ENCODE assay signal across 11 cellular contexts in genomic region chr15:75182187-75183131, GRCh38. TPM values are rescaled to one million over a fixed set of nuclear protein-coding genes. Genes with fewer than 3 reads are reported as not detected.
A peak's percentile ranks its signal among the peaks of the same experiment; 100 is the strongest.
DNase-seq lines count a peak whose midpoint lies in the region; ATAC-seq and TF ChIP-seq lines count a peak whose summit lies in the region.
"Had no signal": no experiment of that assay in that cellular context is flagged by ENCODE, and none has a peak within 500 bp of the region (broad histone marks: within the 10 kb centered on the region; RNA-seq: fewer than 3 reads in every experiment).

No MANE protein-coding gene starts in this region.

- peak overlapping the region; percentile 58; the same call in 1 of the 2 replicates for H2AFZ ChIP-seq in Loucy (ENCODE audit: low read length)
- H2AFZ ChIP-seq in neuronal stem cell (ENCODE audit: low read length): peak overlapping the region; percentile 83

- H3K4me3 ChIP-seq in GM06990 (replicated peaks; ENCODE audit: low read depth, low read length) (no peak overlapping the region), Loucy (ENCODE audit: low read length, poor library complexity, severe bottlenecking) (no peak overlapping the region), fibroblast of mammary gland (ENCODE audit: control insufficient read depth, low read depth, low read length) (no peak overlapping the region), neuronal stem cell (ENCODE audit: low read length in 2 of 2) (no peak overlapping the region)
- H3K4me3 ChIP-seq: right lobe of liver, testis had no signal

- H3K4ac ChIP-seq in neuronal stem cell (ENCODE audit: low read length): peak overlapping the region; percentile 56

- DNase-seq in GM06990 (ENCODE audit: extremely low read depth, insufficient read length) (no peak), fibroblast of mammary gland (ENCODE audit: low read depth) (peak; percentile 49), neuronal stem cell (ENCODE audit: low spot score) (no peak), pons (ENCODE audit: low spot score) (no peak), globus pallidus (ENCODE audit: low spot score) (no peak), NCI-H1048 (lab: John Stamatoyannopoulos, UW) (no peak)
- DNase-seq: activated T-cell treated with anti-CD3 and anti-CD28 coated beads, Interleukin-2, amount 50 U/mL, for 1 hour; right lobe of liver; testis had no signal

- H3K9me3 ChIP-seq in Loucy (ENCODE audit: insufficient read depth, low read depth, low read length) (no peaks in the 10 kb centered on the region), neuronal stem cell (replicated peaks in 1 of 2; ENCODE audit: control insufficient read depth in 2 of 2, insufficient read depth in 1 of 2, low read depth in 1 of 2, low read length in 2 of 2) (no peaks in the 10 kb centered on the region)
- H3K9me3 ChIP-seq: right lobe of liver, testis had no signal

- peak overlapping the region; percentile 81 for H2AK5ac ChIP-seq in neuronal stem cell (ENCODE audit: low read depth, low read length)

- no peak overlapping the region for H2BK120ac ChIP-seq in neuronal stem cell (ENCODE audit: low read depth, low read length)

- H3F3A ChIP-seq in Loucy (ENCODE audit: low read depth): no peaks in the 10 kb centered on the region

- H3K27ac ChIP-seq in neuronal stem cell (replicated peaks; ENCODE audit: low read length): no peak overlapping the region
- H3K27ac ChIP-seq: right lobe of liver had no signal

- no peaks in the 10 kb centered on the region for H3K9me2 ChIP-seq in Loucy (replicated peaks; ENCODE audit: low read depth, low read length)

- no peak for ATAC-seq in HG03378 (IDR thresholded peaks at IDR 0.05; ENCODE audit: unreplicated experiment)

- H3K79me1 ChIP-seq in neuronal stem cell (ENCODE audit: low read depth, low read length): no peaks in the 10 kb centered on the region

- H4K8ac ChIP-seq in neuronal stem cell (ENCODE audit: low read depth, low read length): no peak overlapping the region

- no CpG with 5 or more reads among the region's 12 CpGs for WGBS in neuronal stem cell (ENCODE audit: extremely low coverage in 2 of 2, insufficient read length in 2 of 2, insufficient replicate concordance in 1 of 2), 2 donors

- peaks cover 59% of the 10 kb centered on the region for H3K4me1 ChIP-seq in Loucy (ENCODE audit: insufficient read depth, low read length, poor library complexity, severe bottlenecking)
- H3K4me1 ChIP-seq in neuronal stem cell (ENCODE audit: control insufficient read depth in 2 of 2, insufficient read depth in 1 of 2, low read depth in 1 of 2, low read length in 2 of 2): peaks cover 12 to 31% of the 10 kb centered on the region in 2 donors

- TF ChIP-seq CTCF in GM06990 (IDR thresholded peaks at IDR 0.05; ENCODE audit: insufficient read depth, low read length, poor library complexity, severe bottlenecking) (peak; percentile 28), Loucy (conservative IDR thresholded peaks at IDR 0.05; ENCODE audit: low read length) (peak; percentile 26; the same call in 1 of the 2 replicates), fibroblast of mammary gland (conservative IDR thresholded peaks at IDR 0.05; ENCODE audit: control insufficient read depth, insufficient read depth, low read depth, low read length) (no peak)

- H2BK12ac ChIP-seq in neuronal stem cell (ENCODE audit: low read length): no peak overlapping the region

- peaks cover 2% of the 10 kb centered on the region; the same call in 1 of the 2 replicates for H3K27me3 ChIP-seq in GM06990 (replicated peaks; ENCODE audit: control insufficient read depth, insufficient read depth, low read length)
- H3K27me3 ChIP-seq in Loucy (ENCODE audit: insufficient read depth, low read length, poor library complexity, severe bottlenecking): no peaks in the 10 kb centered on the region
- H3K27me3 ChIP-seq in neuronal stem cell (ENCODE audit: control insufficient read depth in 3 of 3, insufficient read depth in 3 of 3, low read depth in 1 of 3, low read length in 3 of 3): peaks cover 0 to 31% (median 4%) of the 10 kb centered on the region in 3 experiments
- H3K27me3 ChIP-seq: right lobe of liver, testis had no signal

- no peak overlapping the region for H4K91ac ChIP-seq in neuronal stem cell (ENCODE audit: low read depth, low read length, poor library complexity)

- no peaks in the 10 kb centered on the region for H3K36me3 ChIP-seq in GM06990 (ENCODE audit: control insufficient read depth, insufficient read depth, low read length)
- no peaks in the 10 kb centered on the region for H3K36me3 ChIP-seq in Loucy (ENCODE audit: insufficient read depth, low read length)
- no peaks in the 10 kb centered on the region for H3K36me3 ChIP-seq in neuronal stem cell (replicated peaks in 1 of 2; ENCODE audit: control insufficient read depth in 2 of 2, insufficient read depth in 2 of 2, low read length in 2 of 2)
- H3K36me3 ChIP-seq: right lobe of liver had no signal

- H4K20me1 ChIP-seq in Loucy (ENCODE audit: insufficient read depth, low read length, poor library complexity, severe bottlenecking): no peaks in the 10 kb centered on the region

- H3K14ac ChIP-seq in neuronal stem cell (ENCODE audit: low read length): no peak overlapping the region

- H3K4me2 ChIP-seq in Loucy (ENCODE audit: low read depth, low read length, poor library complexity, severe bottlenecking): peak overlapping the region; percentile 12
- H3K4me2 ChIP-seq in neuronal stem cell (ENCODE audit: insufficient read depth, low read length, poor library complexity, severe bottlenecking): no peak overlapping the region

- peak overlapping the region; percentile 69 for H2BK15ac ChIP-seq in neuronal stem cell (ENCODE audit: low read length)

- H3K18ac ChIP-seq in neuronal stem cell (ENCODE audit: low read length): peak overlapping the region; percentile 88

- H2BK5ac ChIP-seq in neuronal stem cell (ENCODE audit: low read length): no peak overlapping the region

- no peak overlapping the region for H3K23ac ChIP-seq in neuronal stem cell (ENCODE audit: low read depth, low read length, poor library complexity)

- H3K9ac ChIP-seq in Loucy (ENCODE audit: low read depth, low read length, poor library complexity, severe bottlenecking) (peak overlapping the region; percentile 27), neuronal stem cell (ENCODE audit: low read depth, low read length, poor library complexity) (no peak overlapping the region)

- no peaks in the 10 kb centered on the region for H3K79me2 ChIP-seq in Loucy (ENCODE audit: insufficient read depth, low read length)

RNA-seq across cellular contexts. Expression of gene C15orf39, which starts 19.2 kb away (rescaled TPM):
- 5.9 TPM for polyA plus RNA-seq in neuronal stem cell (2013, experiment 1 of 2)
- polyA plus RNA-seq in neuronal stem cell (2013, experiment 2 of 2): 5.5 TPM
